26 cellular contexts compared by ENCODE assay signal in the genomic region with DNA sequence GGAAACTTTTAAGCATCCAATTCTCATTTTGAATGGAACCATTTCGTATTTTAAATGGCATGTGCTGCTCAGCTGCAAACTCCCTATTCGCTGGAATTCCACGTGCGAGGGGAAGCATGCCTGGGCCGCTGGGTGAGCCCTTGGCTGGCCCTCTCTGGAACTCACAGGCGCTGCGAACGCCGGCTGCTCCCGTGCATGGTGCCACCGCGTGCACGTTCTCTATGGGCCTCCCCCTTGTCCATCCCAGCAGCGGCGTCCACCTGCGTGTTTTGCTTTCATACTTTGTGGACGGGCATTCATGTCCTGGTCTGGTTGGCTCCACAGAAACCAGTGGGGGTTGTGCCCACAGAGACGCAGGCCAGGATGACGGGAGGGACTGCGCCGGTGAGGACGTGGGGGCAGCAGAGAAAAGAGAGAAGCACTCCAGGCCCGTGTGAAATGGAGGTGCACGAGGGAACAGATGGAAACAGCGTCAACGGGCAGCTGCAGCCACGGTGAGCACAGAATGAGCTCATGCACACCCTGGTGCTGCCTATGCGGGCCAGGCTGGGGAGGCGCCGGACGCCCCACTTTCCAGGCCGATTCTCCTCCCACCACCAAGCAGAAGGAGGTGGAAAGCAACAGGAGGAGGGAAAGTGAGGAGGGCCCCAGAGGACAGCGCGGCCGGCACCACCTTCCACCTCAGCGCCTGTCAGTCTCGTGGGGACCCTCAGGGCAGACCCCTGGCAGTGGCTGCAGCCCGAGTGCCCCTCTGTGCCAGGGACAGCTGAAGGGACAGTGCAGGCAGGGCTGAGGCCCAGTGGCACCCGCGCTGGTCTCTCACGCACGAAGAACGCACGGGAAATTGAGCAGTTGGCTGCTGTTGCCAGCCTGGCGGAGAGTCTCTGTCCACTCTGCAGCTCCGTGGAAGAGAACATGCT. TPM values are rescaled to one million over a fixed set of nuclear protein-coding genes. Genes with fewer than 3 reads are reported as not detected.
DNase-seq lines count a peak whose midpoint lies in the region; ATAC-seq, FAIRE-seq and TF ChIP-seq lines count a peak whose summit lies in the region.
"Had no signal": no experiment of that assay in that cellular context is flagged by ENCODE, and none has a peak within 500 bp of the region (broad histone marks: within the 10 kb centered on the region; RNA-seq: fewer than 3 reads in every experiment).

No MANE protein-coding gene starts in this region.

- H4K20me1 ChIP-seq in K562 (replicated peaks; ENCODE audit: control insufficient read depth, insufficient read depth, low read length), result no peaks in the 10 kb centered on the region

- no peak for TF ChIP-seq RAD21 in K562 (CRISPR knock-in tag; conservative IDR thresholded peaks at IDR 0.05 in 1 of 2, IDR thresholded peaks at IDR 0.05 in 1 of 2)

- H3K79me2 ChIP-seq in K562 (ENCODE audit: control insufficient read depth, insufficient read depth, low read length), result no peaks in the 10 kb centered on the region

- H3K36me3 Mint-ChIP-seq in activated CD4-positive, alpha-beta T cell treated with anti-CD3 and anti-CD28 coated beads, Interleukin-2, amount 10 ng/mL, durations not matched to agents 7 days and 5 days (ENCODE audit: low read depth), result peaks cover 7% of the 10 kb centered on the region
- H3K36me3 Mint-ChIP-seq in activated CD4-positive, alpha-beta T cell treated with anti-CD3 and anti-CD28 coated beads, Interleukin-2, amount 10 ng/mL, durations not matched to agents 24 days and 14 days (ENCODE audit: low read depth), result peaks cover 10% of the 10 kb centered on the region
- H3K36me3 Mint-ChIP-seq in T-helper 2 cell treated with Interferon-gamma antibody and Interleukin-4, amounts not matched to agents 5 μg/mL and 100 μg/mL, for 36 hours (ENCODE audit: low read depth), result peaks cover 7% of the 10 kb centered on the region

- no peaks in the 10 kb centered on the region for H3K4me1 Mint-ChIP-seq in activated CD4-positive, alpha-beta T cell treated with anti-CD3 and anti-CD28 coated beads, Interleukin-2, amount 10 ng/mL, durations not matched to agents 7 days and 5 days
- no peaks in the 10 kb centered on the region for H3K4me1 Mint-ChIP-seq in activated CD4-positive, alpha-beta T cell treated with anti-CD3 and anti-CD28 coated beads, Interleukin-2, amount 10 ng/mL, durations not matched to agents 24 days and 14 days
- H3K4me1 Mint-ChIP-seq in T-helper 2 cell treated with Interferon-gamma antibody and Interleukin-4, amounts not matched to agents 5 μg/mL and 100 μg/mL, for 36 hours (ENCODE audit: low read depth), result no peaks in the 10 kb centered on the region

- peak overlapping the region; percentile 62 for H3K27ac Mint-ChIP-seq in activated CD4-positive, alpha-beta T cell treated with anti-CD3 and anti-CD28 coated beads, Interleukin-2, amount 10 ng/mL, durations not matched to agents 7 days and 5 days
- no peak overlapping the region for H3K27ac Mint-ChIP-seq in activated CD4-positive, alpha-beta T cell treated with anti-CD3 and anti-CD28 coated beads, Interleukin-2, amount 10 ng/mL, durations not matched to agents 24 days and 14 days
- H3K27ac Mint-ChIP-seq in T-helper 2 cell treated with Interferon-gamma antibody and Interleukin-4, amounts not matched to agents 5 μg/mL and 100 μg/mL, for 36 hours, result no peak overlapping the region
- H3K27ac Mint-ChIP-seq: CD4-positive, alpha-beta T cell; GM23338 had no signal

- no peak overlapping the region for H3K27ac ChIP-seq in K562 (ENCODE audit: extremely low read depth, low read depth, low read length)
- no peak overlapping the region for H3K27ac ChIP-seq in kidney (ENCODE audit: low read depth in 2 of 2, low read length in 2 of 2)
- H3K27ac ChIP-seq: 22Rv1, BLaER1 had no signal

- no peak for ATAC-seq in K562
- no peak for ATAC-seq in GM19395 (IDR thresholded peaks at IDR 0.05; ENCODE audit: unreplicated experiment)
- no peak for ATAC-seq in esophagus mucosa
- ATAC-seq: GM23338 had no signal

- DNase-seq in activated CD4-positive, alpha-beta T cell treated with anti-CD3 and anti-CD28 coated beads, Interleukin-2, amount 10 ng/mL, durations not matched to agents 7 days and 5 days, result no peak
- no peak for DNase-seq in activated CD4-positive, alpha-beta T cell treated with anti-CD3 and anti-CD28 coated beads, Interleukin-2, amount 10 ng/mL, durations not matched to agents 24 days and 14 days
- peak; percentile 72 for DNase-seq in G401 (ENCODE audit: low spot score)
- no peak for DNase-seq in K562 (ENCODE audit: extremely low read depth in 1 of 4, low spot score in 3 of 4)
- peak; percentile 61 for DNase-seq in kidney
- DNase-seq in T-helper 2 cell treated with Interferon-gamma antibody and Interleukin-4, amounts not matched to agents 5 μg/mL and 100 μg/mL, for 36 hours (ENCODE audit: low spot score), result no peak
- DNase-seq: ACHN; Caco-2; CD4-positive, alpha-beta T cell; DMS 273 treated with DMSO at 0.1 percent for 48 hours; DND-41; HCEC 1CT; Kasumi-1; NCI-H1694; NCI-H2081 treated with DMSO at 0.1 percent for 48 hours; NCI-H2171 treated with DMSO at 0.1 percent for 48 hours; NCI-H526; OCI-M1 had no signal

- in situ Hi-C loops in G401 (cut with HindIII; ENCODE audit: low sequenced_read_pairs), result no loop called here
- in situ Hi-C loops in K562 (cut with MboI), result no loop called here

- H3K4me3 ChIP-seq in K562 (no peak overlapping the region), kidney (ENCODE audit: low read length in 2 of 2) (no peak overlapping the region)
- H3K4me3 ChIP-seq: BLaER1, GM23338 had no signal

- H3K9me3 Mint-ChIP-seq in activated CD4-positive, alpha-beta T cell treated with anti-CD3 and anti-CD28 coated beads, Interleukin-2, amount 10 ng/mL, durations not matched to agents 7 days and 5 days, result no peaks in the 10 kb centered on the region
- H3K9me3 Mint-ChIP-seq in activated CD4-positive, alpha-beta T cell treated with anti-CD3 and anti-CD28 coated beads, Interleukin-2, amount 10 ng/mL, durations not matched to agents 24 days and 14 days, result no peaks in the 10 kb centered on the region
- no peaks in the 10 kb centered on the region for H3K9me3 Mint-ChIP-seq in T-helper 2 cell treated with Interferon-gamma antibody and Interleukin-4, amounts not matched to agents 5 μg/mL and 100 μg/mL, for 36 hours
- H3K9me3 Mint-ChIP-seq: CD4-positive, alpha-beta T cell; GM23338 had no signal

- no peak overlapping the region for H3K4me3 Mint-ChIP-seq in activated CD4-positive, alpha-beta T cell treated with anti-CD3 and anti-CD28 coated beads, Interleukin-2, amount 10 ng/mL, durations not matched to agents 7 days and 5 days
- H3K4me3 Mint-ChIP-seq in activated CD4-positive, alpha-beta T cell treated with anti-CD3 and anti-CD28 coated beads, Interleukin-2, amount 10 ng/mL, durations not matched to agents 24 days and 14 days, result no peak overlapping the region
- no peak overlapping the region for H3K4me3 Mint-ChIP-seq in T-helper 2 cell treated with Interferon-gamma antibody and Interleukin-4, amounts not matched to agents 5 μg/mL and 100 μg/mL, for 36 hours
- H3K4me3 Mint-ChIP-seq: CD4-positive, alpha-beta T cell; GM23338 had no signal

- H3K9ac ChIP-seq in K562 (ENCODE audit: insufficient read depth in 1 of 2, low read depth in 2 of 2, low read length in 2 of 2) (no peak overlapping the region), kidney (ENCODE audit: low read length in 2 of 2) (no peak overlapping the region)
- H3K9ac ChIP-seq: BLaER1 had no signal

- peaks cover 8% of the 10 kb centered on the region for H3K9me1 ChIP-seq in K562 (ENCODE audit: control insufficient read depth, insufficient read depth, low read length)

- H3K4me1 ChIP-seq in K562 (replicated peaks in 1 of 2; ENCODE audit: control insufficient read depth in 2 of 2, insufficient read depth in 2 of 2, low read length in 2 of 2) (peaks cover 0 to 12% of the 10 kb centered on the region in 2 experiments; a peak in 1 of 5 replicates), kidney (ENCODE audit: control insufficient read depth in 1 of 2, insufficient read depth in 1 of 2, low read depth in 1 of 2, low read length in 2 of 2) (peaks cover 0 to 2% of the 10 kb centered on the region in 2 donors)
- H3K4me1 ChIP-seq: Caco-2 had no signal

- H3K4me2 ChIP-seq in K562 (ENCODE audit: insufficient read depth, low read length), result no peak overlapping the region
- H3K4me2 ChIP-seq: BLaER1, GM23338 had no signal

- H3K27me3 ChIP-seq in K562 (ENCODE audit: control insufficient read depth in 2 of 2, insufficient read depth in 2 of 2, low read length in 2 of 2), result no peaks in the 10 kb centered on the region
- H3K27me3 ChIP-seq: BLaER1 had no signal

- POLR2A ChIA-PET in activated CD4-positive, alpha-beta T cell treated with anti-CD3 and anti-CD28 coated beads, Interleukin-2, amount 10 ng/mL, durations not matched to agents 7 days and 5 days (lab: Charles Lee), result no interaction called here
- POLR2A ChIA-PET in K562 (lab: Yijun Ruan, JAX), result interaction anchor here (0.5 kb wide), 1 partner anchor 291 kb away, joined by 3 read pairs; no protein-coding TSS in a partner anchor

- intact Hi-C loops in activated CD4-positive, alpha-beta T cell treated with anti-CD3 and anti-CD28 coated beads, Interleukin-2, amount 10 ng/mL, durations not matched to agents 24 days and 14 days (cut with micrococcal nuclease), result no loop called here
- intact Hi-C loops in K562 (cut with micrococcal nuclease), result no loop called here
- intact Hi-C loops in kidney (cut with DNase I), result no loop called here

- 85% methylated on average over 32 of the region's 46 CpGs for WGBS in K562 (ENCODE audit: insufficient coverage, low coverage, missing lambda C conversion rate)

- CTCF ChIA-PET in activated CD4-positive, alpha-beta T cell treated with anti-CD3 and anti-CD28 coated beads, Interleukin-2, amount 10 ng/mL, durations not matched to agents 7 days and 5 days (lab: Charles Lee), result interaction anchor here (0.8 kb wide), 1 partner anchor 18 kb away, joined by 3 read pairs; no protein-coding TSS in a partner anchor
- CTCF ChIA-PET in K562 (lab: Yijun Ruan, JAX; ENCODE audit: low intra/inter-chr PET ratio), result no interaction called here

- no peak for FAIRE-seq in K562 (lab: Jason Lieb, UNC)
- no peak for FAIRE-seq in kidney (lab: Jason Lieb, UNC)
- FAIRE-seq: GM12892, RCC 7860 had no signal

- H3K27me3 Mint-ChIP-seq in activated CD4-positive, alpha-beta T cell treated with anti-CD3 and anti-CD28 coated beads, Interleukin-2, amount 10 ng/mL, durations not matched to agents 7 days and 5 days, result no peaks in the 10 kb centered on the region
- no peaks in the 10 kb centered on the region for H3K27me3 Mint-ChIP-seq in activated CD4-positive, alpha-beta T cell treated with anti-CD3 and anti-CD28 coated beads, Interleukin-2, amount 10 ng/mL, durations not matched to agents 24 days and 14 days
- H3K27me3 Mint-ChIP-seq in T-helper 2 cell treated with Interferon-gamma antibody and Interleukin-4, amounts not matched to agents 5 μg/mL and 100 μg/mL, for 36 hours (ENCODE audit: low read depth), result no peaks in the 10 kb centered on the region
- H3K27me3 Mint-ChIP-seq: CD4-positive, alpha-beta T cell had no signal

- BruUV-seq in K562 (replicated peaks; lab: Mats Ljungman, UMichigan), result no TSS peak

- no peak overlapping the region for H2AFZ ChIP-seq in K562 (ENCODE audit: low read depth, low read length)
- H2AFZ ChIP-seq: GM23338 had no signal

- H3K36me3 ChIP-seq in K562 (ENCODE audit: control insufficient read depth, insufficient read depth, low read length) (peaks cover 43% of the 10 kb centered on the region; the same call in 2 of the 3 replicates), kidney (ENCODE audit: control insufficient read depth in 1 of 2, insufficient read depth in 2 of 2, low read length in 2 of 2) (peaks cover 11 to 28% of the 10 kb centered on the region in 2 donors)

- TF ChIP-seq CTCF in K562 (IDR thresholded peaks at IDR 0.05 in 2 of 3, conservative IDR thresholded peaks at IDR 0.05 in 1 of 3; ENCODE audit: insufficient read depth in 2 of 3, low read depth in 1 of 3, low read length in 3 of 3) (no peak), kidney (IDR thresholded peaks at IDR 0.05; ENCODE audit: borderline replicate concordance, extremely low read depth, insufficient read depth) (no peak)

- TF ChIP-seq POLR2A in K562 (conservative IDR thresholded peaks at IDR 0.05), result no peak

- H3K9me3 ChIP-seq in K562 (replicated peaks; ENCODE audit: control insufficient read depth, insufficient read depth, low read depth, low read length), result no peaks in the 10 kb centered on the region
- H3K9me3 ChIP-seq in kidney (ENCODE audit: control insufficient read depth in 1 of 2, low read length in 2 of 2), result no peaks in the 10 kb centered on the region
- H3K9me3 ChIP-seq: BLaER1, Caco-2 had no signal

- no peak for TF ChIP-seq EP300 in K562 (IDR thresholded peaks at IDR 0.05; ENCODE audit: low read length)

RNA-seq across cellular contexts. Expression of gene TOLLIP, which starts 29.1 kb away (rescaled TPM):
- total RNA-seq in activated CD4-positive, alpha-beta T cell treated with anti-CD3 and anti-CD28 coated beads, Interleukin-2, amount 10 ng/mL, durations not matched to agents 7 days and 5 days, result 10 to 100 TPM; 35.3 to 35.6 TPM
- total RNA-seq in activated CD4-positive, alpha-beta T cell treated with anti-CD3 and anti-CD28 coated beads, Interleukin-2, amount 10 ng/mL, durations not matched to agents 24 days and 14 days, result 32.4 and 38.9 TPM in 2 replicates
- 30.0 and 36.4 TPM in 2 replicates for total RNA-seq in G401 (2014; rRNA removed; shearing (Covaris generic))
- 28.7 and 53.4 TPM in 2 replicates for total RNA-seq in K562 (2011; cell fraction: chromatin; rRNA removed; ENCODE audit: low replicate concordance)
- total RNA-seq in K562 (2011; cell fraction: nucleolus; rRNA removed), result 24.0 and 26.7 TPM in 2 replicates
- 23.5 and 24.4 TPM in 2 replicates for total RNA-seq in K562 (2011; cell fraction: nucleoplasm; rRNA removed)
- 16.0 and 23.0 TPM in 2 replicates for total RNA-seq in K562 (2014; rRNA removed)
- 1.9 and 2.3 TPM in 2 replicates for total RNA-seq in K562 (2014; rRNA removed; fragmentation: Illumina TruSeq; extraction: Trizol)
- total RNA-seq in K562 (2015; rRNA removed; fragmentation: Illumina TruSeq; extraction: Trizol), result 6.9 and 7.1 TPM in 2 replicates
- 22.8 and 25.4 TPM in 2 replicates for total RNA-seq in K562 (2021)
- 13.5 and 16.4 TPM in 2 replicates for polyA plus RNA-seq in K562 (2011; rRNA removed)
- polyA plus RNA-seq in K562 (2011; cell fraction: cytosol; rRNA removed), result 15.0 and 35.2 TPM in 2 replicates
- polyA plus RNA-seq in K562 (2011; cell fraction: nucleus; rRNA removed), result 21.5 and 35.3 TPM in 2 replicates
- polyA plus RNA-seq in K562 (2012), result 20.3 and 28.2 TPM in 2 replicates
- polyA plus RNA-seq in K562 (2014; fragmentation: Illumina TruSeq; extraction: Trizol), result 4.9 and 13.1 TPM in 2 replicates
- polyA plus RNA-seq in K562 (2014; fragmentation: Nextera tagmentation; extraction: Ambion mirVana), result under 1 TPM; 0.23 to 0.41 TPM
- polyA plus RNA-seq in K562 (2014; rRNA removed), result 13.3 and 15.4 TPM in 2 replicates
- 6.0 and 11.6 TPM in 2 replicates for polyA minus RNA-seq in K562 (2011; rRNA and poly(A)+ RNA removed)
- polyA minus RNA-seq in K562 (2011; cell fraction: cytosol; rRNA and poly(A)+ RNA removed), result 10.5 and 28.4 TPM in 2 replicates
- 9.6 and 13.5 TPM in 2 replicates for polyA minus RNA-seq in K562 (2011; cell fraction: nucleus; rRNA and poly(A)+ RNA removed)
- total RNA-seq in kidney, result 65.5 TPM
- polyA plus RNA-seq in kidney (ENCODE audit: insufficient read depth, low read depth, low replicate concordance), result 88.0 TPM
- 118 TPM for total RNA-seq in esophagus mucosa

RNA-seq across cellular contexts. Expression of gene MUC5B, which starts 57.5 kb away (rescaled TPM):
- not detected for total RNA-seq in activated CD4-positive, alpha-beta T cell treated with anti-CD3 and anti-CD28 coated beads, Interleukin-2, amount 10 ng/mL, durations not matched to agents 7 days and 5 days
- total RNA-seq in activated CD4-positive, alpha-beta T cell treated with anti-CD3 and anti-CD28 coated beads, Interleukin-2, amount 10 ng/mL, durations not matched to agents 24 days and 14 days, result not detected in 2 replicates
- not detected in 2 replicates for total RNA-seq in G401 (2014; rRNA removed; shearing (Covaris generic))
- not detected in 2 replicates for total RNA-seq in K562 (2011; cell fraction: chromatin; rRNA removed; ENCODE audit: low replicate concordance)
- not detected in 2 replicates for total RNA-seq in K562 (2011; cell fraction: nucleolus; rRNA removed)
- total RNA-seq in K562 (2011; cell fraction: nucleoplasm; rRNA removed), result not detected in 2 replicates
- total RNA-seq in K562 (2014; rRNA removed) (0.04 TPM in 1 of 2 replicates, not detected in the other), K562 (2014; rRNA removed; fragmentation: Illumina TruSeq; extraction: Trizol) (not detected in 2 replicates), K562 (2015; rRNA removed; fragmentation: Illumina TruSeq; extraction: Trizol) (not detected in 2 replicates), K562 (2021) (0.95 and 1.2 TPM in 2 replicates), kidney (0.38 TPM), esophagus mucosa (16.0 TPM)
- polyA plus RNA-seq in K562 (2011; rRNA removed) (under 0.01 TPM in 1 of 2 replicates, not detected in the other), K562 (2014; fragmentation: Illumina TruSeq; extraction: Trizol) (0.01 TPM in 1 of 2 replicates, not detected in the other), K562 (2014; fragmentation: Nextera tagmentation; extraction: Ambion mirVana) (not detected), K562 (2014; rRNA removed) (0.04 TPM in 1 of 2 replicates, not detected in the other), kidney (ENCODE audit: insufficient read depth, low read depth, low replicate concordance) (not detected)
- 0.01 TPM in 2 replicates for polyA plus RNA-seq in K562 (2011; cell fraction: cytosol; rRNA removed)
- not detected in 2 replicates for polyA plus RNA-seq in K562 (2011; cell fraction: nucleus; rRNA removed)
- polyA plus RNA-seq in K562 (2012), result 0.03 TPM in 2 replicates
- not detected in 2 replicates for polyA minus RNA-seq in K562 (2011; rRNA and poly(A)+ RNA removed)
- polyA minus RNA-seq in K562 (2011; cell fraction: cytosol; rRNA and poly(A)+ RNA removed), result not detected in 2 replicates
- polyA minus RNA-seq in K562 (2011; cell fraction: nucleus; rRNA and poly(A)+ RNA removed), result under 0.01 TPM in 1 of 2 replicates, not detected in the other
- total RNA-seq: Caco-2; CD4-positive, alpha-beta T cell; MCF 10A had no signal

Comparison
In these comparisons a context has a peak if more than half of its experiments do, and no peak if none do; other contexts are left out.
1. DNase-seq: peak in G401 (single experiment) and kidney (single experiment); none in activated CD4-positive, alpha-beta T cell treated with anti-CD3 and anti-CD28 coated beads, Interleukin-2, amount 10 ng/mL, durations not matched to agents 7 days and 5 days (single experiment), activated CD4-positive, alpha-beta T cell treated with anti-CD3 and anti-CD28 coated beads, Interleukin-2, amount 10 ng/mL, durations not matched to agents 24 days and 14 days (single experiment), K562 (0 of 4) and T-helper 2 cell treated with Interferon-gamma antibody and Interleukin-4, amounts not matched to agents 5 μg/mL and 100 μg/mL, for 36 hours (single experiment).